In genomic region chr1:65267291-65268087, GRCh38 we compare ENCODE assay signal across 1 cellular context.
TF ChIP-seq lines count a peak whose summit lies in the region.

No MANE protein-coding gene starts in this region.

TF ChIP-seq in HEK293, 187 proteins besides CTCF, POLR2A, EP300 and RAD21 (continued from another document):
- peak; percentile 74 for TF ChIP-seq ZNF18 (tag by site-specific recombination; IDR thresholded peaks at IDR 0.05)
- TF ChIP-seq ZNF513 (tag by site-specific recombination; IDR thresholded peaks at IDR 0.05) = no peak
- no peak for TF ChIP-seq ZFP41 (tag by site-specific recombination; IDR thresholded peaks at IDR 0.05; ENCODE audit: borderline replicate concordance)
